In genomic region chr21:33419538-33420123, GRCh38 we compare ENCODE assay signal across 12 cellular contexts. TPM values are rescaled to one million over a fixed set of nuclear protein-coding genes. Genes with fewer than 3 reads are reported as not detected.
DNase-seq lines count a peak whose midpoint lies in the region; ATAC-seq, FAIRE-seq and TF ChIP-seq lines count a peak whose summit lies in the region.
"Had no signal": no experiment of that assay in that cellular context is flagged by ENCODE, and none has a peak within 500 bp of the region (broad histone marks: within the 10 kb centered on the region; RNA-seq: fewer than 3 reads in every experiment).

No MANE protein-coding gene starts in this region.

- DNase-seq in ACHN (peak; percentile 6), RPMI7951 (ENCODE audit: low read depth) (peak; percentile 40), fibroblast of mammary gland (ENCODE audit: low read depth) (peak; percentile 96), osteoblast (ENCODE audit: insufficient read length, low spot score, missing footprints) (peak; percentile 86), NCI-H1694 (lab: John Stamatoyannopoulos, UW) (no peak), SKM-1 (lab: John Stamatoyannopoulos, UW; ENCODE audit: unreplicated experiment) (no peak), GM19239 (ENCODE audit: insufficient read length, low spot score) (no peak)
- DNase-seq: NCI-H2081 treated with DMSO at 0.1 percent for 48 hours, SW 1271 had no signal

- in situ Hi-C loops in ACHN (cut with HindIII; ENCODE audit: low pct_ligation_motif_present, low pct_unique_long_range_greater_than_20kb, low sequenced_read_pairs) = no loop called here

- ATAC-seq in GM19035 (IDR thresholded peaks at IDR 0.05; ENCODE audit: unreplicated experiment) = no peak
- ATAC-seq: GM23338 had no signal

- no peak for FAIRE-seq in GM19239 (lab: Jason Lieb, UNC)

- peak overlapping the region; percentile 79 for H3K27ac ChIP-seq in osteoblast (ENCODE audit: low read depth, low read length)
- H3K27ac ChIP-seq: HL-60 had no signal

- no peaks in the 10 kb centered on the region for H3K9me3 ChIP-seq in osteoblast (ENCODE audit: low read depth, low read length)

- TF ChIP-seq CTCF in fibroblast of mammary gland (conservative IDR thresholded peaks at IDR 0.05; ENCODE audit: control insufficient read depth, insufficient read depth, low read depth, low read length) (no peak), osteoblast (IDR thresholded peaks at IDR 0.05; ENCODE audit: extremely low read depth, low read depth, low read length) (no peak)

- H3K4me3 ChIP-seq in fibroblast of mammary gland (ENCODE audit: control insufficient read depth, low read depth, low read length) = no peak overlapping the region
- H3K4me3 ChIP-seq in osteoblast (ENCODE audit: insufficient read depth, low read length) = peak overlapping the region; percentile 4
- H3K4me3 ChIP-seq: GM23338 had no signal

- no peak overlapping the region for H3K4me2 ChIP-seq in osteoblast (ENCODE audit: insufficient read depth, low read length)
- H3K4me2 ChIP-seq: GM23338 had no signal

- peaks cover 70% of the 10 kb centered on the region for H3K79me2 ChIP-seq in osteoblast (ENCODE audit: insufficient read depth, low read length)

- H3K4me1 ChIP-seq in osteoblast (ENCODE audit: insufficient read depth, low read length) = peaks cover 15% of the 10 kb centered on the region

- H3K36me3 ChIP-seq in osteoblast (ENCODE audit: insufficient read depth, low read length) = peaks cover 73% of the 10 kb centered on the region

- no peaks in the 10 kb centered on the region for H3K27me3 ChIP-seq in osteoblast (ENCODE audit: insufficient read depth, low read length)

- H4K20me1 ChIP-seq in osteoblast (ENCODE audit: insufficient read depth, low read length) = peaks cover 49% of the 10 kb centered on the region

- no peak overlapping the region for H2AFZ ChIP-seq in osteoblast (ENCODE audit: low read length)
- H2AFZ ChIP-seq: GM23338 had no signal

RNA-seq across cellular contexts. Expression of gene IFNGR2, which starts 16.4 kb away (rescaled TPM):
- 55.3 and 78.7 TPM in 2 replicates for total RNA-seq in RPMI7951 (2014; rRNA removed; shearing (Covaris generic))
- 60.1 and 63.1 TPM in 2 replicates for total RNA-seq in osteoblast

Comparison
In these comparisons a context has a peak if more than half of its experiments do, and no peak if none do; other contexts are left out.
1. DNase-seq: peak in ACHN (single experiment), RPMI7951 (single experiment), fibroblast of mammary gland (single experiment) and osteoblast (single experiment); none in NCI-H1694 (single experiment), SKM-1 (single experiment) and GM19239 (single experiment).